ENCODE assay signal across 14 cellular contexts in genomic region chr12:110108309-110109036, GRCh38. TPM values are rescaled to one million over a fixed set of nuclear protein-coding genes. Genes with fewer than 3 reads are reported as not detected.
DNase-seq lines count a peak whose midpoint lies in the region; ATAC-seq and TF ChIP-seq lines count a peak whose summit lies in the region.
"Had no signal": no experiment of that assay in that cellular context is flagged by ENCODE, and none has a peak within 500 bp of the region (broad histone marks: within the 10 kb centered on the region; RNA-seq: fewer than 3 reads in every experiment).

No MANE protein-coding gene starts in this region.

- H3K36me3 ChIP-seq in PC-3 (ENCODE audit: low read depth, low read length) (no peaks in the 10 kb centered on the region), duodenal mucosa (ENCODE audit: control insufficient read depth in 1 of 2, insufficient read depth in 2 of 2, low read length in 2 of 2) (no peaks in the 10 kb centered on the region), mucosa of rectum (ENCODE audit: control insufficient read depth in 2 of 2, insufficient read depth in 2 of 2, low read length in 2 of 2) (no peaks in the 10 kb centered on the region), stomach (no peaks in the 10 kb centered on the region)
- H3K36me3 ChIP-seq: BLaER1 had no signal

- intact Hi-C loops in PC-3 (cut with micrococcal nuclease) = loop anchor here (2.0 kb wide), 1 partner anchor 116 kb away; no protein-coding TSS in a partner anchor
- intact Hi-C loops in stomach (cut with DNase I; ENCODE audit: low total_unique reads) = no loop called here

- H4K20me1 ChIP-seq in PC-3 (ENCODE audit: low read length) = no peaks in the 10 kb centered on the region
- H4K20me1 ChIP-seq: BLaER1 had no signal

- H3K27me3 ChIP-seq in PC-3 (ENCODE audit: low read length) (no peaks in the 10 kb centered on the region), duodenal mucosa (ENCODE audit: control insufficient read depth in 1 of 2, insufficient read depth in 2 of 2, low read length in 2 of 2) (no peaks in the 10 kb centered on the region), mucosa of rectum (ENCODE audit: control insufficient read depth in 2 of 2, insufficient read depth in 2 of 2, low read length in 2 of 2) (no peaks in the 10 kb centered on the region), stomach (no peaks in the 10 kb centered on the region)
- H3K27me3 ChIP-seq: BLaER1 had no signal

- H3K9ac ChIP-seq in PC-3 (ENCODE audit: low read length) (peak overlapping the region; percentile 54), duodenal mucosa (ENCODE audit: low read depth in 1 of 2, low read length in 2 of 2) (no peak overlapping the region), mucosa of rectum (ENCODE audit: low read depth in 1 of 2, low read length in 2 of 2) (no peak overlapping the region)
- H3K9ac ChIP-seq: BLaER1 had no signal

- H3K4me3 ChIP-seq in PC-3 (ENCODE audit: low read length) (no peak overlapping the region), duodenal mucosa (ENCODE audit: low read depth in 1 of 2, low read length in 2 of 2) (no peak overlapping the region), mucosa of rectum (ENCODE audit: low read length in 2 of 2) (no peak overlapping the region), stomach (no peak overlapping the region)
- H3K4me3 ChIP-seq: BLaER1, mucosa of descending colon, SK-N-MC had no signal

- H3K4me2 ChIP-seq in PC-3 (ENCODE audit: low read length) = peak overlapping the region; percentile 81
- H3K4me2 ChIP-seq: BLaER1 had no signal

- DNase-seq in PC-3 (no peak), stomach (no peak), ecto neural progenitor cell (ENCODE audit: low spot score) (no peak), HPDE6-E6E7 (ENCODE audit: extremely low spot score) (no peak), SIG-M5 treated with dmso at 0.1 percent for 504 hours (lab: John Stamatoyannopoulos, UW; ENCODE audit: unreplicated experiment) (no peak)
- no peak for DNase-seq in activated CD4-positive, CD25-positive, alpha-beta regulatory T cell (lab: John Stamatoyannopoulos, UW)
- DNase-seq: activated CD4-positive, CD25-positive, alpha-beta regulatory T cell treated with anti-CD3 and anti-CD28 coated beads, Interleukin-2, amount 50 U/mL, for 72 hours; activated T-cell treated with anti-CD3 and anti-CD28 coated beads, Interleukin-2, amount 50 U/mL, for 4 hours; NCI-H1436 treated with DMSO at 0.1 percent for 48 hours had no signal

- H3K27ac ChIP-seq in PC-3 (ENCODE audit: low read length) (peak overlapping the region; percentile 93), duodenal mucosa (ENCODE audit: low read depth, low read length) (peak overlapping the region; percentile 53), mucosa of rectum (ENCODE audit: low read depth in 2 of 2, low read length in 2 of 2) (peak overlapping the region; percentile 6 to 44), stomach (peak overlapping the region; percentile 55 to 92 (median 86))
- H3K27ac ChIP-seq: BLaER1, SK-N-MC had no signal

- H3K9me3 ChIP-seq in PC-3 (ENCODE audit: low read length) (no peaks in the 10 kb centered on the region), duodenal mucosa (ENCODE audit: control insufficient read depth in 1 of 2, low read length in 2 of 2) (peaks cover 0 to 5% of the 10 kb centered on the region in 2 donors), mucosa of rectum (ENCODE audit: control insufficient read depth in 2 of 2, low read length in 2 of 2) (no peaks in the 10 kb centered on the region), stomach (no peaks in the 10 kb centered on the region)
- H3K9me3 ChIP-seq: mucosa of descending colon had no signal

- TF ChIP-seq CTCF in PC-3 (conservative IDR thresholded peaks at IDR 0.05; ENCODE audit: low read depth, low read length) = no peak
- no peak for TF ChIP-seq CTCF in stomach (IDR thresholded peaks at IDR 0.05)

- WGBS in stomach, 5 donors = 61 to 68% (median 65%) methylated on average over 8 of the region's 8 CpGs

- H3K79me2 ChIP-seq in PC-3 (ENCODE audit: low read length) = no peaks in the 10 kb centered on the region

- H3F3A ChIP-seq in PC-3 (ENCODE audit: low read length, unreplicated experiment) = no peaks in the 10 kb centered on the region

- POLR2A ChIA-PET in PC-3 (lab: Charles Lee; ENCODE audit: unreplicated experiment) = no interaction called here

- no peaks in the 10 kb centered on the region for H3K9me2 ChIP-seq in PC-3 (replicated peaks; ENCODE audit: low read length)

- peak; percentile 12; the same call in 1 of the 2 replicates for ATAC-seq in PC-3
- ATAC-seq: activated T-cell treated with anti-CD3 and anti-CD28 coated beads, Interleukin-2, amount 50 U/mL, for 4 hours had no signal

- TF ChIP-seq POLR2A in stomach (IDR thresholded peaks at IDR 0.05) = no peak

- no peak for TF ChIP-seq EP300 in stomach (IDR thresholded peaks at IDR 0.05)

- peaks cover 26% of the 10 kb centered on the region for H3K4me1 ChIP-seq in PC-3 (ENCODE audit: insufficient read depth, low read length)
- H3K4me1 ChIP-seq in duodenal mucosa (ENCODE audit: control insufficient read depth in 1 of 2, insufficient read depth in 2 of 2, low read length in 2 of 2) = peaks cover 0 to 11% of the 10 kb centered on the region in 2 donors
- H3K4me1 ChIP-seq in mucosa of rectum (ENCODE audit: control insufficient read depth in 2 of 2, insufficient read depth in 2 of 2, low read length in 2 of 2) = no peaks in the 10 kb centered on the region
- H3K4me1 ChIP-seq in stomach = peaks cover 13 to 49% (median 29%) of the 10 kb centered on the region in 4 donors

- no TSS peak for BruUV-seq in PC-3 (replicated peaks; lab: Mats Ljungman, UMichigan)

- CTCF ChIA-PET in PC-3 (lab: Charles Lee) = no interaction called here

- H2AFZ ChIP-seq in PC-3 (ENCODE audit: low read length) = no peak overlapping the region

RNA-seq across cellular contexts. Expression of gene IFT81, which starts 15.7 kb away (rescaled TPM):
- total RNA-seq in PC-3 (2014; rRNA removed) (7.2 and 10.1 TPM in 2 replicates), stomach (10 to 100 TPM in 3 of 5 donors, 1 to 10 TPM in 2; 2.0 to 50.2 (median 10.7) TPM)
- polyA plus RNA-seq in stomach = 1 to 10 TPM; 3.5 to 5.7 (median 4.9) TPM

Comparison
In these comparisons a context has a peak if more than half of its experiments do, and no peak if none do; other contexts are left out.
1. H3K27ac ChIP-seq: peak in every context shown above with its lines; median percentile 93 in PC-3; 86 in stomach; 53 in duodenal mucosa; 25 in mucosa of rectum.